Comparison of ENCODE assay signal across 1 cellular context in genomic region chr2:58056201-58056916, GRCh38.
TF ChIP-seq lines count a peak whose summit lies in the region.

No MANE protein-coding gene starts in this region.

TF ChIP-seq in GM12878, 131 proteins besides CTCF, POLR2A, EP300 and RAD21:
- no peak for TF ChIP-seq SMAD5 (IDR thresholded peaks at IDR 0.05; ENCODE audit: low read depth)
- TF ChIP-seq NR2F1 (conservative IDR thresholded peaks at IDR 0.05) = no peak
- TF ChIP-seq ZNF384 (IDR thresholded peaks at IDR 0.05; ENCODE audit: borderline replicate concordance, low read depth, low read length) = no peak
- no peak for TF ChIP-seq ATF2 (IDR thresholded peaks at IDR 0.05; ENCODE audit: low read length)
- TF ChIP-seq ELK1 (IDR thresholded peaks at IDR 0.05; ENCODE audit: low read depth, low read length) = no peak
